2 cellular contexts compared by ENCODE assay signal in the genomic region with DNA sequence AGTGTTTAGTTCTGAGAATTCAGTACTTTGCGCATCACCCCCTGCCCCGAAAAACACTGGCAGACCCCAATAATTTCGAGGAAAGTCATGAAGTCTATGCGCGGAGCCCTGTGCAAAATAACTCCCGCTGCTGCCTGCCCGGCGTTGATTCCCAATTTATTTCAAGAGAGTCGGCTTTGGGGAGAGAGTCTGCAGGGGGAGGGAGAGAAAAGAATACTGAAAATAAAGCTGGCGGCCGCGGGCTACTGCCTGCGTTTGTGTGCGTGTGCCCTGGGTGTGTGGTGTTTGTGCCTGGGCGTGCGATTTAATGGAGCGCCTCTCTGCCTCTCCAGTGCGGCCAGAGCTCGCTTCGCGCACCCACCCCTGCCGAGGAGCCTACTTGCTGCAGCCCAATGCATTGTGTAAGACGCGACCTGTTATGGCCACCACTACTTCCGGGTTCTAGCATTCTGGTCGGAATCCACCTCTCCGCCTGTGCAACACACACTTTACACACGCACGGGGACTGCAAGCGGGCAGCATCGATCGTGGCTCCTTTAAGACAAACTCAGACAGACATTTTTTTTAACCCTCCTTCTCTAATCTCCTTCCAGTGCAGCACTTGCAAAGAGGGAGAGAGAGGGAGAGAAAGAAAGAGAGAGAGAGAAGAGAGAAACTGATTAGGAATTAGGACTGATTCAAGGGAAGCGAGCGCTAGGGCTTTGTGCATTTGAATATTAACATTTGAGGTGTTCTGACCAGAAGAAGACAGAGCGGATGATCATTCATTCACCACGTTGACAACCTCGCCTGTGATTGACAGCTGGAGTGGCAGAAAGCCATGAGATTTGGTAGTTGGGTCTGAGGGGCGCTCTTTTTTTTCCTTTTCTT.
TF ChIP-seq lines count a peak whose summit lies in the region.

A gene (plus strand): TSS at position 447 of the 870 bp plus-strand sequence. CDS start 732 bp downstream, outside the sequence.

TF ChIP-seq in H1, 55 proteins besides CTCF, POLR2A, EP300 and RAD21 (continues in another document):
- no peak for TF ChIP-seq KDM5A (IDR thresholded peaks at IDR 0.05; ENCODE audit: low read length)
- peak; percentile 55 for TF ChIP-seq EZH2 (IDR thresholded peaks at IDR 0.05; ENCODE audit: low read depth, low read length, severe bottlenecking)
- TF ChIP-seq ZNF274 (IDR thresholded peaks at IDR 0.05; ENCODE audit: borderline replicate concordance, extremely low read depth, low read length) = no peak
- TF ChIP-seq ASH2L (IDR thresholded peaks at IDR 0.05; ENCODE audit: low read length) = peak; percentile 48
- no peak for TF ChIP-seq MAFK (IDR thresholded peaks at IDR 0.05; ENCODE audit: low read depth, low read length)
- no peak for TF ChIP-seq CBX5 (IDR thresholded peaks at IDR 0.05; ENCODE audit: low read depth, low read length)
- peak; percentile 67; the same call in 1 of the 2 replicates for TF ChIP-seq TEAD4 (IDR thresholded peaks at IDR 0.05; ENCODE audit: low read depth, low read length)
- no peak for TF ChIP-seq RFX5 (IDR thresholded peaks at IDR 0.05; ENCODE audit: borderline replicate concordance, low read depth, low read length)
- no peak for TF ChIP-seq CBX8 (IDR thresholded peaks at IDR 0.05; ENCODE audit: borderline replicate concordance, low read depth, low read length)
- TF ChIP-seq PHF8 (conservative IDR thresholded peaks at IDR 0.05; ENCODE audit: low read depth, low read length) = no peak
- TF ChIP-seq, protein P1, sequence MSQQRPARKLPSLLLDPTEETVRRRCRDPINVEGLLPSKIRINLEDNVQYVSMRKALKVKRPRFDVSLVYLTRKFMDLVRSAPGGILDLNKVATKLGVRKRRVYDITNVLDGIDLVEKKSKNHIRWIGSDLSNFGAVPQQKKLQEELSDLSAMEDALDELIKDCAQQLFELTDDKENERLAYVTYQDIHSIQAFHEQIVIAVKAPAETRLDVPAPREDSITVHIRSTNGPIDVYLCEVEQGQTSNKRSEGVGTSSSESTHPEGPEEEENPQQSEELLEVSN (IDR thresholded peaks at IDR 0.05) = no peak; the same call in 1 of the 2 replicates
- no peak for TF ChIP-seq CTBP2 (IDR thresholded peaks at IDR 0.05; ENCODE audit: borderline replicate concordance, insufficient read depth, insufficient read length, low read length)
- no peak for TF ChIP-seq POLR2AphosphoS5 (IDR thresholded peaks at IDR 0.05; ENCODE audit: low read depth, low read length)
- TF ChIP-seq CEBPB (IDR thresholded peaks at IDR 0.05; ENCODE audit: low read depth, low read length) = peak; percentile 93
- TF ChIP-seq TCF12 (IDR thresholded peaks at IDR 0.05; ENCODE audit: low read depth, low read length) = no peak
- TF ChIP-seq NANOG (IDR thresholded peaks at IDR 0.05; ENCODE audit: insufficient read depth, low read depth, low read length, poor library complexity, severe bottlenecking) = no peak
- peak in 1 of 2 experiments; percentile 91; a peak in 2 of 4 replicates for TF ChIP-seq SIN3A (conservative IDR thresholded peaks at IDR 0.05 in 1 of 2, IDR thresholded peaks at IDR 0.05 in 1 of 2; ENCODE audit: low read depth in 1 of 2, low read length in 2 of 2)
- TF ChIP-seq RBBP5 (IDR thresholded peaks at IDR 0.05; ENCODE audit: borderline replicate concordance, low read depth, low read length) = no peak
- no peak for TF ChIP-seq NRF1 (IDR thresholded peaks at IDR 0.05; ENCODE audit: low read depth, low read length)
- TF ChIP-seq SAP30 (IDR thresholded peaks at IDR 0.05; ENCODE audit: insufficient read depth, insufficient replicate concordance, low read length) = peak; percentile 42
- no peak for TF ChIP-seq JUN (IDR thresholded peaks at IDR 0.05; ENCODE audit: low read depth, low read length)
- no peak for TF ChIP-seq KDM4A (IDR thresholded peaks at IDR 0.05; ENCODE audit: low read depth, low read length, severe bottlenecking)
- TF ChIP-seq HDAC2 (IDR thresholded peaks at IDR 0.05; ENCODE audit: borderline replicate concordance in 1 of 2, low read depth in 2 of 2, low read length in 2 of 2) = peak; percentile 55 to 60; a peak in 1 of 4 replicates
- no peak for TF ChIP-seq BACH1 (IDR thresholded peaks at IDR 0.05; ENCODE audit: low read length)
- TF ChIP-seq RXRA (IDR thresholded peaks at IDR 0.05; ENCODE audit: insufficient read depth, low read depth, low read length) = no peak
- TF ChIP-seq, protein P2, sequence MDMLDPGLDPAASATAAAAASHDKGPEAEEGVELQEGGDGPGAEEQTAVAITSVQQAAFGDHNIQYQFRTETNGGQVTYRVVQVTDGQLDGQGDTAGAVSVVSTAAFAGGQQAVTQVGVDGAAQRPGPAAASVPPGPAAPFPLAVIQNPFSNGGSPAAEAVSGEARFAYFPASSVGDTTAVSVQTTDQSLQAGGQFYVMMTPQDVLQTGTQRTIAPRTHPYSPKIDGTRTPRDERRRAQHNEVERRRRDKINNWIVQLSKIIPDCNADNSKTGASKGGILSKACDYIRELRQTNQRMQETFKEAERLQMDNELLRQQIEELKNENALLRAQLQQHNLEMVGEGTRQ (IDR thresholded peaks at IDR 0.05; ENCODE audit: low read length) = no peak
- TF ChIP-seq YY1 (IDR thresholded peaks at IDR 0.05; ENCODE audit: low read depth, low read length) = peak; percentile 76; the same call in 1 of the 2 replicates
- TF ChIP-seq SP1 (IDR thresholded peaks at IDR 0.05; ENCODE audit: low read depth, low read length) = peak; percentile 59; the same call in 1 of the 2 replicates
- no peak for TF ChIP-seq HDAC6 (IDR thresholded peaks at IDR 0.05; ENCODE audit: low read depth, low read length)
- no peak for TF ChIP-seq SP2 (IDR thresholded peaks at IDR 0.05; ENCODE audit: low read length)
- no peak for TF ChIP-seq BCL11A (IDR thresholded peaks at IDR 0.05; ENCODE audit: low read depth in 2 of 2, low read length in 2 of 2)
- TF ChIP-seq SP4 (IDR thresholded peaks at IDR 0.05; ENCODE audit: low read length) = no peak
- no peak for TF ChIP-seq KDM1A (IDR thresholded peaks at IDR 0.05; ENCODE audit: borderline replicate concordance, low read length)
- TF ChIP-seq CREB1 (IDR thresholded peaks at IDR 0.05) = peak; percentile 71
- TF ChIP-seq TBP (IDR thresholded peaks at IDR 0.05; ENCODE audit: low read depth, low read length) = no peak; the same call in 1 of the 2 replicates
- no peak for TF ChIP-seq FOSL1 (IDR thresholded peaks at IDR 0.05; ENCODE audit: insufficient read depth, low read depth, low read length)
- TF ChIP-seq BRCA1 (IDR thresholded peaks at IDR 0.05; ENCODE audit: low read depth, low read length) = no peak
- TF ChIP-seq SRF (IDR thresholded peaks at IDR 0.05; ENCODE audit: low read depth, low read length) = peak; percentile 57
- peak; percentile 74; the same call in 1 of the 2 replicates for TF ChIP-seq SUZ12 (IDR thresholded peaks at IDR 0.05; ENCODE audit: low read length)
- peak; percentile 69 for TF ChIP-seq JUND (IDR thresholded peaks at IDR 0.05; ENCODE audit: low read length)
- TF ChIP-seq, protein P3, sequence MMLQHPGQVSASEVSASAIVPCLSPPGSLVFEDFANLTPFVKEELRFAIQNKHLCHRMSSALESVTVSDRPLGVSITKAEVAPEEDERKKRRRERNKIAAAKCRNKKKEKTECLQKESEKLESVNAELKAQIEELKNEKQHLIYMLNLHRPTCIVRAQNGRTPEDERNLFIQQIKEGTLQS (IDR thresholded peaks at IDR 0.05; ENCODE audit: insufficient read depth, low read depth, low read length) = no peak
- TF ChIP-seq CHD1 (IDR thresholded peaks at IDR 0.05; ENCODE audit: low read depth, low read length) = peak; percentile 88
- TF ChIP-seq CHD2 (IDR thresholded peaks at IDR 0.05; ENCODE audit: low read length) = no peak

TF ChIP-seq in liver, 16 proteins besides CTCF, POLR2A, EP300 and RAD21:
- no peak for TF ChIP-seq NR2F2 (IDR thresholded peaks at IDR 0.05)
- peak; percentile 45 to 59 for TF ChIP-seq RXRA (IDR thresholded peaks at IDR 0.05)
- peak; percentile 64 for TF ChIP-seq SP1 (IDR thresholded peaks at IDR 0.05)
- TF ChIP-seq EGR1 (IDR thresholded peaks at IDR 0.05; ENCODE audit: low read depth in 2 of 2) = peak; percentile 23 to 56
- TF ChIP-seq, protein P4, sequence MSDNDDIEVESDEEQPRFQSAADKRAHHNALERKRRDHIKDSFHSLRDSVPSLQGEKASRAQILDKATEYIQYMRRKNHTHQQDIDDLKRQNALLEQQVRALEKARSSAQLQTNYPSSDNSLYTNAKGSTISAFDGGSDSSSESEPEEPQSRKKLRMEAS (IDR thresholded peaks at IDR 0.05) = peak; percentile 80
- peak; percentile 15 for TF ChIP-seq FOXA2 (IDR thresholded peaks at IDR 0.05)
- TF ChIP-seq HNF4A (conservative IDR thresholded peaks at IDR 0.05) = peak; percentile 30 to 44
- TF ChIP-seq, protein P5, sequence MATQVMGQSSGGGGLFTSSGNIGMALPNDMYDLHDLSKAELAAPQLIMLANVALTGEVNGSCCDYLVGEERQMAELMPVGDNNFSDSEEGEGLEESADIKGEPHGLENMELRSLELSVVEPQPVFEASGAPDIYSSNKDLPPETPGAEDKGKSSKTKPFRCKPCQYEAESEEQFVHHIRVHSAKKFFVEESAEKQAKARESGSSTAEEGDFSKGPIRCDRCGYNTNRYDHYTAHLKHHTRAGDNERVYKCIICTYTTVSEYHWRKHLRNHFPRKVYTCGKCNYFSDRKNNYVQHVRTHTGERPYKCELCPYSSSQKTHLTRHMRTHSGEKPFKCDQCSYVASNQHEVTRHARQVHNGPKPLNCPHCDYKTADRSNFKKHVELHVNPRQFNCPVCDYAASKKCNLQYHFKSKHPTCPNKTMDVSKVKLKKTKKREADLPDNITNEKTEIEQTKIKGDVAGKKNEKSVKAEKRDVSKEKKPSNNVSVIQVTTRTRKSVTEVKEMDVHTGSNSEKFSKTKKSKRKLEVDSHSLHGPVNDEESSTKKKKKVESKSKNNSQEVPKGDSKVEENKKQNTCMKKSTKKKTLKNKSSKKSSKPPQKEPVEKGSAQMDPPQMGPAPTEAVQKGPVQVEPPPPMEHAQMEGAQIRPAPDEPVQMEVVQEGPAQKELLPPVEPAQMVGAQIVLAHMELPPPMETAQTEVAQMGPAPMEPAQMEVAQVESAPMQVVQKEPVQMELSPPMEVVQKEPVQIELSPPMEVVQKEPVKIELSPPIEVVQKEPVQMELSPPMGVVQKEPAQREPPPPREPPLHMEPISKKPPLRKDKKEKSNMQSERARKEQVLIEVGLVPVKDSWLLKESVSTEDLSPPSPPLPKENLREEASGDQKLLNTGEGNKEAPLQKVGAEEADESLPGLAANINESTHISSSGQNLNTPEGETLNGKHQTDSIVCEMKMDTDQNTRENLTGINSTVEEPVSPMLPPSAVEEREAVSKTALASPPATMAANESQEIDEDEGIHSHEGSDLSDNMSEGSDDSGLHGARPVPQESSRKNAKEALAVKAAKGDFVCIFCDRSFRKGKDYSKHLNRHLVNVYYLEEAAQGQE (IDR thresholded peaks at IDR 0.05) = peak; percentile 90
- no peak for TF ChIP-seq FOXA1 (IDR thresholded peaks at IDR 0.05)
- TF ChIP-seq, protein P3 (IDR thresholded peaks at IDR 0.05) = no peak
- TF ChIP-seq JUND (IDR thresholded peaks at IDR 0.05) = peak; percentile 42 to 43
- peak; percentile 96 for TF ChIP-seq YY1 (IDR thresholded peaks at IDR 0.05)
- TF ChIP-seq GABPA (IDR thresholded peaks at IDR 0.05 in 1 of 2, conservative IDR thresholded peaks at IDR 0.05 in 1 of 2) = peak in 1 of 2 donors; percentile 53
- TF ChIP-seq HNF4G (IDR thresholded peaks at IDR 0.05) = no peak
- TF ChIP-seq, protein P6, sequence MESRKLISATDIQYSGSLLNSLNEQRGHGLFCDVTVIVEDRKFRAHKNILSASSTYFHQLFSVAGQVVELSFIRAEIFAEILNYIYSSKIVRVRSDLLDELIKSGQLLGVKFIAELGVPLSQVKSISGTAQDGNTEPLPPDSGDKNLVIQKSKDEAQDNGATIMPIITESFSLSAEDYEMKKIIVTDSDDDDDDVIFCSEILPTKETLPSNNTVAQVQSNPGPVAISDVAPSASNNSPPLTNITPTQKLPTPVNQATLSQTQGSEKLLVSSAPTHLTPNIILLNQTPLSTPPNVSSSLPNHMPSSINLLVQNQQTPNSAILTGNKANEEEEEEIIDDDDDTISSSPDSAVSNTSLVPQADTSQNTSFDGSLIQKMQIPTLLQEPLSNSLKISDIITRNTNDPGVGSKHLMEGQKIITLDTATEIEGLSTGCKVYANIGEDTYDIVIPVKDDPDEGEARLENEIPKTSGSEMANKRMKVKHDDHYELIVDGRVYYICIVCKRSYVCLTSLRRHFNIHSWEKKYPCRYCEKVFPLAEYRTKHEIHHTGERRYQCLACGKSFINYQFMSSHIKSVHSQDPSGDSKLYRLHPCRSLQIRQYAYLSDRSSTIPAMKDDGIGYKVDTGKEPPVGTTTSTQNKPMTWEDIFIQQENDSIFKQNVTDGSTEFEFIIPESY (IDR thresholded peaks at IDR 0.05) = peak; percentile 56
- TF ChIP-seq TAF1 (conservative IDR thresholded peaks at IDR 0.05) = peak; percentile 99
